In genomic region chr4:171674781-171675180, GRCh38 we compare ENCODE assay signal across 9 cellular contexts.
"Had no signal": no experiment of that assay in that cellular context is flagged by ENCODE, and none has a peak within 500 bp of the region (broad histone marks: within the 10 kb centered on the region; RNA-seq: fewer than 3 reads in every experiment).

No MANE protein-coding gene starts in this region.

- DNase-seq: GM23248, GOT3, H7, H9, HCEC 1CT, HFFc6 had no signal

- H3K9ac ChIP-seq: GM23248 had no signal

- H3K4me1 ChIP-seq: HAP-1 had no signal

- H3K27ac ChIP-seq: GM23248 had no signal

- H3K9me3 ChIP-seq: HAP-1 had no signal

- H3K4me3 ChIP-seq: GM23248, GM23338, HAP-1 had no signal

- H3K36me3 ChIP-seq: HAP-1 had no signal

- H3K4me2 ChIP-seq: GM23338 had no signal

- H2AFZ ChIP-seq: GM23248, GM23338 had no signal

- ATAC-seq: GM23338, HCT116 had no signal
